ENCODE assay signal across 21 cellular contexts in genomic region chr6:64170326-64170725, GRCh38.
"Had no signal": no experiment of that assay in that cellular context is flagged by ENCODE, and none has a peak within 500 bp of the region (broad histone marks: within the 10 kb centered on the region; RNA-seq: fewer than 3 reads in every experiment).

No MANE protein-coding gene starts in this region.

- H3K9me3 Mint-ChIP-seq: stimulated activated naive CD8-positive, alpha-beta T cell treated with anti-CD3 and anti-CD28 coated beads, Interleukin-15, Interleukin-2, amounts not matched to agents 100 ng/mL and 50 ng/mL, for 24 hours had no signal

- H3K27ac Mint-ChIP-seq: naive thymus-derived CD8-positive, alpha-beta T cell; stimulated activated effector memory CD8-positive, alpha-beta T cell treated with anti-CD3 and anti-CD28 coated beads, Interleukin-12 subunit alpha, Interleukin-12 subunit beta, amount 100 ng/mL, for 72 hours; stimulated activated naive CD8-positive, alpha-beta T cell treated with anti-CD3 and anti-CD28 coated beads, Interleukin-15, Interleukin-2, amounts not matched to agents 100 ng/mL and 50 ng/mL, for 24 hours had no signal

- H3K4me1 ChIP-seq: esophagus muscularis mucosa, foreskin keratinocyte, psoas muscle, right lobe of liver, tibial artery, upper lobe of left lung, uterus had no signal

- H3K4me3 Mint-ChIP-seq: naive thymus-derived CD8-positive, alpha-beta T cell; stimulated activated effector memory CD8-positive, alpha-beta T cell treated with anti-CD3 and anti-CD28 coated beads, Interleukin-12 subunit alpha, Interleukin-12 subunit beta, amount 100 ng/mL, for 72 hours; stimulated activated naive CD8-positive, alpha-beta T cell treated with anti-CD3 and anti-CD28 coated beads, Interleukin-15, Interleukin-2, amounts not matched to agents 100 ng/mL and 50 ng/mL, for 24 hours had no signal

- H3K27me3 ChIP-seq: dorsolateral prefrontal cortex, esophagus muscularis mucosa, foreskin keratinocyte, neutrophil, right lobe of liver, tibial artery, upper lobe of left lung, uterus had no signal

- ATAC-seq: foreskin keratinocyte; mucosa of descending colon; naive thymus-derived CD8-positive, alpha-beta T cell; psoas muscle; right lobe of liver; stimulated activated effector memory CD8-positive, alpha-beta T cell treated with anti-CD3 and anti-CD28 coated beads, Interleukin-12 subunit alpha, Interleukin-12 subunit beta, amount 100 ng/mL, for 72 hours had no signal

- H3K4me1 Mint-ChIP-seq: naive thymus-derived CD8-positive, alpha-beta T cell; stimulated activated effector memory CD8-positive, alpha-beta T cell treated with anti-CD3 and anti-CD28 coated beads, Interleukin-12 subunit alpha, Interleukin-12 subunit beta, amount 100 ng/mL, for 72 hours had no signal

- DNase-seq: cortex of kidney; dorsolateral prefrontal cortex; effector CD8-positive, alpha-beta T cell; foreskin keratinocyte; hippocampal formation; kidney glomerular epithelial cell; mammary epithelial cell; mucosa of descending colon; naive thymus-derived CD8-positive, alpha-beta T cell; psoas muscle; retina; right lobe of liver; stimulated activated CD4-positive, alpha-beta T cell treated with anti-CD3 and anti-CD28 coated beads, Interleukin-4, amount 100 ng/mL, for 1 hour; stimulated activated CD8-positive, alpha-beta memory T cell treated with anti-CD3 and anti-CD28 coated beads, Interleukin-4, amount 100 ng/mL, for 48 hours; tibial artery; upper lobe of left lung; uterus had no signal

- H3K27me3 Mint-ChIP-seq: naive thymus-derived CD8-positive, alpha-beta T cell; stimulated activated naive CD8-positive, alpha-beta T cell treated with anti-CD3 and anti-CD28 coated beads, Interleukin-15, Interleukin-2, amounts not matched to agents 100 ng/mL and 50 ng/mL, for 24 hours had no signal

- H3K9me3 ChIP-seq: esophagus muscularis mucosa, mucosa of descending colon, psoas muscle, right lobe of liver, tibial artery, upper lobe of left lung, uterus had no signal

- H3K27ac ChIP-seq: dorsolateral prefrontal cortex, esophagus muscularis mucosa, foreskin keratinocyte, neutrophil, psoas muscle, right lobe of liver, tibial artery, upper lobe of left lung, uterus had no signal

- H3K4me3 ChIP-seq: dorsolateral prefrontal cortex, esophagus muscularis mucosa, mucosa of descending colon, psoas muscle, right lobe of liver, tibial artery, upper lobe of left lung, uterus had no signal

- H3K36me3 Mint-ChIP-seq: naive thymus-derived CD8-positive, alpha-beta T cell; stimulated activated effector memory CD8-positive, alpha-beta T cell treated with anti-CD3 and anti-CD28 coated beads, Interleukin-12 subunit alpha, Interleukin-12 subunit beta, amount 100 ng/mL, for 72 hours had no signal

- H3K36me3 ChIP-seq: esophagus muscularis mucosa, neutrophil, right lobe of liver, tibial artery, upper lobe of left lung, uterus had no signal
